Comparison of ENCODE assay signal across 1 cellular context in genomic region chr7:36165059-36165458, GRCh38.
TF ChIP-seq lines count a peak whose summit lies in the region.

No MANE protein-coding gene starts in this region.

TF ChIP-seq in HepG2, 621 proteins besides CTCF, POLR2A, EP300 and RAD21 (continued from another document and continues in another):
- TF ChIP-seq ZNF142 (CRISPR knock-in tag; IDR thresholded peaks at IDR 0.05) (no peak), ELF4 (CRISPR knock-in tag; IDR thresholded peaks at IDR 0.05; ENCODE audit: borderline replicate concordance) (no peak), IKZF5 (CRISPR knock-in tag; IDR thresholded peaks at IDR 0.05) (peak; percentile 87; the same call in 1 of the 2 replicates), MTF2 (CRISPR knock-in tag; IDR thresholded peaks at IDR 0.05; ENCODE audit: borderline replicate concordance) (no peak), MTF1 (CRISPR knock-in tag; IDR thresholded peaks at IDR 0.05) (no peak), PRDM15 (CRISPR knock-in tag; IDR thresholded peaks at IDR 0.05) (peak; percentile 72; the same call in 1 of the 2 replicates), IRF2 (CRISPR knock-in tag; IDR thresholded peaks at IDR 0.05) (peak; percentile 21; the same call in 1 of the 2 replicates), KAT8 (CRISPR knock-in tag; IDR thresholded peaks at IDR 0.05) (peak; percentile 39; the same call in 1 of the 2 replicates), GATAD1 (CRISPR knock-in tag; IDR thresholded peaks at IDR 0.05) (peak; percentile 15; the same call in 1 of the 2 replicates), ZNF12 (CRISPR knock-in tag; IDR thresholded peaks at IDR 0.05) (0 out of 2 replicates have a peak, but pooled peaks have one; percentile 24), ZNF318 (CRISPR knock-in tag; IDR thresholded peaks at IDR 0.05) (no peak), ETV6 (CRISPR knock-in tag; conservative IDR thresholded peaks at IDR 0.05) (no peak), CHCHD3 (CRISPR knock-in tag; IDR thresholded peaks at IDR 0.05) (no peak), ZNF782 (CRISPR knock-in tag; IDR thresholded peaks at IDR 0.05; ENCODE audit: borderline replicate concordance) (no peak), ISL2 (CRISPR knock-in tag; IDR thresholded peaks at IDR 0.05) (peak; percentile 83), ZC3H4 (CRISPR knock-in tag; IDR thresholded peaks at IDR 0.05; ENCODE audit: borderline replicate concordance) (no peak), ZNF468 (CRISPR knock-in tag; IDR thresholded peaks at IDR 0.05) (no peak), TEF (CRISPR knock-in tag; IDR thresholded peaks at IDR 0.05) (no peak), ZNF576 (CRISPR knock-in tag; IDR thresholded peaks at IDR 0.05) (no peak), CEBPB (IDR thresholded peaks at IDR 0.05; ENCODE audit: borderline replicate concordance, low read depth, low read length) (peak; percentile 93), STAG1 (CRISPR knock-in tag; IDR thresholded peaks at IDR 0.05) (0 out of 2 replicates have a peak, but pooled peaks have one; percentile 7), CHD2 (IDR thresholded peaks at IDR 0.05; ENCODE audit: low read depth, low read length) (no peak), THAP11 (CRISPR knock-in tag; IDR thresholded peaks at IDR 0.05) (peak; percentile 54), ZNF609 (CRISPR knock-in tag; IDR thresholded peaks at IDR 0.05; ENCODE audit: borderline replicate concordance) (peak; percentile 54; the same call in 1 of the 2 replicates)
